9 cellular contexts compared by ENCODE assay signal in genomic region chr12:7832059-7832696, GRCh38. TPM values are rescaled to one million over a fixed set of nuclear protein-coding genes. Genes with fewer than 3 reads are reported as not detected.
DNase-seq lines count a peak whose midpoint lies in the region; ATAC-seq, FAIRE-seq and TF ChIP-seq lines count a peak whose summit lies in the region.
"Had no signal": no experiment of that assay in that cellular context is flagged by ENCODE, and none has a peak within 500 bp of the region (broad histone marks: within the 10 kb centered on the region; RNA-seq: fewer than 3 reads in every experiment).

No MANE protein-coding gene starts in this region.

- no peak overlapping the region for H3K9ac ChIP-seq in keratinocyte (ENCODE audit: control insufficient read depth, extremely low read depth, insufficient read depth, low read length)

- intact Hi-C loops in adrenal gland (cut with DNase I) = no loop called here
- intact Hi-C loops in uterus (cut with DNase I; ENCODE audit: low total_unique reads) = no loop called here

- FAIRE-seq in keratinocyte (lab: Jason Lieb, UNC) = no peak
- FAIRE-seq: colon had no signal

- dilution Hi-C loops in keratinocyte (cut with MboI; ENCODE audit: extremely low pct_ligation_motif_present, low sequenced_read_pairs) = no loop called here

- H3K36me3 ChIP-seq in adrenal gland (replicated peaks in 1 of 2) (no peaks in the 10 kb centered on the region), keratinocyte (ENCODE audit: control insufficient read depth in 2 of 2, extremely low read depth in 1 of 2, insufficient read depth in 2 of 2, low read length in 2 of 2) (no peaks in the 10 kb centered on the region), uterus (no peaks in the 10 kb centered on the region)

- no peaks in the 10 kb centered on the region for H3K27me3 ChIP-seq in adrenal gland
- H3K27me3 ChIP-seq in keratinocyte (ENCODE audit: control insufficient read depth, extremely low read depth, insufficient read depth, low read length) = no peaks in the 10 kb centered on the region
- H3K27me3 ChIP-seq in uterus = no peaks in the 10 kb centered on the region

- H3K4me3 ChIP-seq in adrenal gland (no peak overlapping the region), keratinocyte (ENCODE audit: control insufficient read depth in 2 of 3, extremely low read depth in 1 of 3, insufficient read depth in 2 of 3, low read depth in 1 of 3, low read length in 3 of 3) (no peak overlapping the region), uterus (no peak overlapping the region)

- no peaks in the 10 kb centered on the region for H3K79me2 ChIP-seq in keratinocyte (ENCODE audit: control insufficient read depth, insufficient read depth, low read length)

- H3K9me3 ChIP-seq in adrenal gland (replicated peaks in 1 of 3) = no peaks in the 10 kb centered on the region
- H3K9me3 ChIP-seq in keratinocyte (ENCODE audit: control insufficient read depth, low read depth, low read length) = no peaks in the 10 kb centered on the region
- no peaks in the 10 kb centered on the region for H3K9me3 ChIP-seq in uterus

- H3K9me1 ChIP-seq in keratinocyte (ENCODE audit: control insufficient read depth, extremely low read depth, insufficient read depth, low read length) = no peaks in the 10 kb centered on the region

- no peak overlapping the region for H3K4me2 ChIP-seq in keratinocyte (ENCODE audit: control insufficient read depth, extremely low read depth, insufficient read depth, low read depth, low read length)

- H2AFZ ChIP-seq in keratinocyte (ENCODE audit: control insufficient read depth, low read length) = peak overlapping the region; percentile 6

- peak; percentile 6 for DNase-seq in NCI-H345 (lab: John Stamatoyannopoulos, UW)
- no peak for DNase-seq in NCI-H345 treated with DMSO at 0.1 percent for 48 hours (lab: John Stamatoyannopoulos, UW; ENCODE audit: unreplicated experiment)
- peak; percentile 36 for DNase-seq in NCI-H526 treated with DMSO at 0.1 percent for 48 hours (lab: John Stamatoyannopoulos, UW)
- peak in 6 of 7 donors; percentile 34 to 59 (median 39) for DNase-seq in adrenal gland
- DNase-seq in keratinocyte (ENCODE audit: low read depth, low spot score) = peak; percentile 17
- no peak for DNase-seq in uterus

- H3K4me1 ChIP-seq in adrenal gland (replicated peaks in 1 of 2) (no peaks in the 10 kb centered on the region), keratinocyte (ENCODE audit: control insufficient read depth, extremely low read depth, insufficient read depth, low read length) (no peaks in the 10 kb centered on the region), uterus (no peaks in the 10 kb centered on the region)

- WGBS in adrenal gland, 4 donors = 57 to 62% (median 60%) methylated on average over 6 of the region's 6 CpGs

- ATAC-seq in GM21447 (IDR thresholded peaks at IDR 0.05; ENCODE audit: unreplicated experiment) (peak; percentile 58), GM19328 (IDR thresholded peaks at IDR 0.05; ENCODE audit: unreplicated experiment) (no peak)

- no peaks in the 10 kb centered on the region for H4K20me1 ChIP-seq in keratinocyte (ENCODE audit: control insufficient read depth, extremely low read depth, insufficient read depth, low read length)

- TF ChIP-seq CTCF in adrenal gland (IDR thresholded peaks at IDR 0.05) (peak; percentile 32 to 59 (median 45)), keratinocyte (optimal IDR thresholded peaks at IDR 0.05 in 1 of 3, IDR thresholded peaks at IDR 0.05 in 1 of 3, conservative IDR thresholded peaks at IDR 0.05 in 1 of 3; ENCODE audit: extremely low read depth in 1 of 3, insufficient read depth in 2 of 3, low read length in 3 of 3) (peak; percentile 43 to 69 (median 63)), uterus (IDR thresholded peaks at IDR 0.05) (peak in 3 of 4 experiments; percentile 14 to 34 (median 34))

- no peak overlapping the region for H3K27ac ChIP-seq in adrenal gland
- no peak overlapping the region for H3K27ac ChIP-seq in keratinocyte (ENCODE audit: control insufficient read depth, insufficient read depth, low read length)
- H3K27ac ChIP-seq in uterus = no peak overlapping the region

- no peak for TF ChIP-seq POLR2A in adrenal gland (IDR thresholded peaks at IDR 0.05)
- no peak for TF ChIP-seq POLR2A in uterus (IDR thresholded peaks at IDR 0.05)

RNA-seq across cellular contexts. Expression of gene SLC2A14, which starts 40.5 kb away (rescaled TPM):
- total RNA-seq in adrenal gland (10 to 100 TPM in 1 of 8 donors, 1 to 10 TPM in 7; 2.1 to 13.5 (median 5.9) TPM), uterus (1 to 10 TPM in 1 of 4 donors, under 1 TPM in 1, not detected in 2; 0.90 to 1.2 TPM)
- polyA plus RNA-seq in adrenal gland (10 to 100 TPM in 2 of 3 donors, 1 to 10 TPM in 1; 6.5 to 18.6 (median 11.3) TPM), keratinocyte (0.11 to 2.2 TPM (median 0.51 TPM) in 3 replicates)
- 0.55 TPM for polyA plus RNA-seq in keratinocyte (2011; ENCODE audit: low read depth)
- polyA plus RNA-seq in keratinocyte (2011; cell fraction: cytosol; rRNA removed) = 0.14 and 0.50 TPM in 2 replicates
- 1.6 and 1.8 TPM in 2 replicates for polyA plus RNA-seq in keratinocyte (2011; cell fraction: nucleus; rRNA removed)
- 0.08 and 1.6 TPM in 2 replicates for polyA plus RNA-seq in keratinocyte (2012; ENCODE audit: low replicate concordance)
- 0.67 to 4.7 TPM in 2 of 3 replicates, not detected in the other for polyA minus RNA-seq in keratinocyte
- not detected for polyA minus RNA-seq in keratinocyte (2011; cell fraction: cytosol; rRNA and poly(A)+ RNA removed)
- 0.42 and 1.2 TPM in 2 replicates for polyA minus RNA-seq in keratinocyte (2011; cell fraction: nucleus; rRNA and poly(A)+ RNA removed)

RNA-seq across cellular contexts. Expression of gene NANOG, which starts 43.0 kb away (rescaled TPM):
- total RNA-seq in adrenal gland = under 1 TPM in 5 of 8 donors, not detected in 3; 0.21 to 0.91 (median 0.87) TPM
- polyA plus RNA-seq in adrenal gland = under 1 TPM in 2 of 3 donors, not detected in 1; 0.08 to 0.13 TPM
- 0.01 TPM in 2 of 3 replicates, not detected in the other for polyA plus RNA-seq in keratinocyte
- not detected for polyA plus RNA-seq in keratinocyte (2011; ENCODE audit: low read depth)
- not detected in 2 replicates for polyA plus RNA-seq in keratinocyte (2011; cell fraction: cytosol; rRNA removed)
- polyA plus RNA-seq in keratinocyte (2011; cell fraction: nucleus; rRNA removed) = 0.08 and 0.09 TPM in 2 replicates
- polyA plus RNA-seq in keratinocyte (2012; ENCODE audit: low replicate concordance) = not detected in 2 replicates
- 0.10 to 0.13 TPM in 2 of 3 replicates, not detected in the other for polyA minus RNA-seq in keratinocyte
- not detected for polyA minus RNA-seq in keratinocyte (2011; cell fraction: cytosol; rRNA and poly(A)+ RNA removed)
- 0.32 TPM in 1 of 2 replicates, not detected in the other for polyA minus RNA-seq in keratinocyte (2011; cell fraction: nucleus; rRNA and poly(A)+ RNA removed)
- total RNA-seq in uterus = 1 to 10 TPM in 1 of 4 donors, under 1 TPM in 1, not detected in 2; 0.07 to 1.6 TPM

Comparison
In these comparisons a context has a peak if more than half of its experiments do, and no peak if none do; other contexts are left out.
1. DNase-seq: peak in NCI-H345 (single experiment), NCI-H526 treated with DMSO at 0.1 percent for 48 hours (single experiment), adrenal gland (6 of 7) and keratinocyte (single experiment); none in NCI-H345 treated with DMSO at 0.1 percent for 48 hours (single experiment) and uterus (0 of 2).
2. Peak in every context shown above with its lines, with median percentiles within 50 percentile points of each other: CTCF ChIP-seq.